ENCODE assay signal across 14 cellular contexts in genomic region chr12:24012528-24012927, GRCh38.
DNase-seq lines count a peak whose midpoint lies in the region; ATAC-seq, FAIRE-seq and TF ChIP-seq lines count a peak whose summit lies in the region.
"Had no signal": no experiment of that assay in that cellular context is flagged by ENCODE, and none has a peak within 500 bp of the region (broad histone marks: within the 10 kb centered on the region; RNA-seq: fewer than 3 reads in every experiment).

No MANE protein-coding gene starts in this region.

- TF ChIP-seq POLR2A in erythroblast (IDR thresholded peaks at IDR 0.05; ENCODE audit: low read length) = no peak

- no peak for ATAC-seq in HG03457 (IDR thresholded peaks at IDR 0.05; ENCODE audit: unreplicated experiment)
- ATAC-seq in stimulated activated effector memory CD8-positive, alpha-beta T cell treated with anti-CD3 and anti-CD28 coated beads, Interleukin-12 subunit alpha, Interleukin-12 subunit beta, amount 100 ng/mL, for 72 hours = no peak
- no peak for ATAC-seq in CD4-positive, alpha-beta T cell (ENCODE audit: poor library complexity)
- ATAC-seq: activated T-cell treated with anti-CD3 and anti-CD28 coated beads, Interleukin-2, amount 50 U/mL, for 4 hours had no signal

- H3K36me3 Mint-ChIP-seq in stimulated activated effector memory CD8-positive, alpha-beta T cell treated with anti-CD3 and anti-CD28 coated beads, Interleukin-12 subunit alpha, Interleukin-12 subunit beta, amount 100 ng/mL, for 72 hours = no peaks in the 10 kb centered on the region
- no peaks in the 10 kb centered on the region for H3K36me3 Mint-ChIP-seq in CD4-positive, alpha-beta T cell (ENCODE audit: low read depth)
- H3K36me3 Mint-ChIP-seq: CD14-positive monocyte had no signal

- no peaks in the 10 kb centered on the region for H3K4me1 Mint-ChIP-seq in stimulated activated effector memory CD8-positive, alpha-beta T cell treated with anti-CD3 and anti-CD28 coated beads, Interleukin-12 subunit alpha, Interleukin-12 subunit beta, amount 100 ng/mL, for 72 hours
- H3K4me1 Mint-ChIP-seq in CD4-positive, alpha-beta T cell (ENCODE audit: low read depth) = no peaks in the 10 kb centered on the region
- H3K4me1 Mint-ChIP-seq: CD14-positive monocyte had no signal

- intact Hi-C loops in kidney (cut with DNase I) = no loop called here
- intact Hi-C loops in CD4-positive, alpha-beta T cell (cut with DNase I, micrococcal nuclease) = no loop called here

- H3K27me3 ChIP-seq in BE2C (no peaks in the 10 kb centered on the region; the same call in 1 of the 2 replicates), WERI-Rb-1 (ENCODE audit: insufficient read depth, low read depth, severe bottlenecking) (no peaks in the 10 kb centered on the region)
- H3K27me3 ChIP-seq in CD4-positive, alpha-beta T cell (ENCODE audit: control insufficient read depth, insufficient read depth, low read length) = no peaks in the 10 kb centered on the region

- H3K4me1 ChIP-seq in BE2C (no peaks in the 10 kb centered on the region), kidney (ENCODE audit: control insufficient read depth in 1 of 2, insufficient read depth in 1 of 2, low read depth in 1 of 2, low read length in 2 of 2) (no peaks in the 10 kb centered on the region)

- no peak for FAIRE-seq in kidney (lab: Jason Lieb, UNC)
- FAIRE-seq: endometrium had no signal

- no peak overlapping the region for H3K4me3 ChIP-seq in BE2C (ENCODE audit: low read depth, low read length)
- no peak overlapping the region for H3K4me3 ChIP-seq in WERI-Rb-1 (ENCODE audit: low read depth, low read length)
- no peak overlapping the region for H3K4me3 ChIP-seq in kidney (ENCODE audit: low read length in 2 of 2)

- DNase-seq in BE2C = no peak
- peak; percentile 3 for DNase-seq in HPDE6-E6E7 (ENCODE audit: extremely low spot score)
- DNase-seq in WERI-Rb-1 = no peak
- no peak for DNase-seq in kidney
- DNase-seq in stimulated activated effector memory CD8-positive, alpha-beta T cell treated with anti-CD3 and anti-CD28 coated beads, Interleukin-12 subunit alpha, Interleukin-12 subunit beta, amount 100 ng/mL, for 72 hours (ENCODE audit: low spot score in 2 of 2) = no peak
- DNase-seq in erythroblast (lab: John Stamatoyannopoulos, UW) = no peak
- no peak for DNase-seq in CD4-positive, alpha-beta T cell
- DNase-seq: activated CD4-positive, alpha-beta T cell treated with anti-CD3 and anti-CD28 coated beads for 1 hour; activated T-cell treated with anti-CD3 and anti-CD28 coated beads, Interleukin-2, amount 50 U/mL, for 4 hours; NCI-H774 had no signal

- H3K9me3 ChIP-seq in BE2C (no peaks in the 10 kb centered on the region), WERI-Rb-1 (ENCODE audit: severe bottlenecking) (no peaks in the 10 kb centered on the region), kidney (ENCODE audit: control insufficient read depth in 1 of 2, low read length in 2 of 2) (no peaks in the 10 kb centered on the region)
- no peaks in the 10 kb centered on the region for H3K9me3 ChIP-seq in CD4-positive, alpha-beta T cell (ENCODE audit: control insufficient read depth, low read length)

- no peaks in the 10 kb centered on the region for H3K27me3 Mint-ChIP-seq in CD4-positive, alpha-beta T cell

- H3K27ac ChIP-seq in WERI-Rb-1 (no peak overlapping the region), kidney (ENCODE audit: low read depth in 2 of 2, low read length in 2 of 2) (no peak overlapping the region)
- H3K27ac ChIP-seq in CD4-positive, alpha-beta T cell (ENCODE audit: low read depth, low read length) = no peak overlapping the region
- H3K27ac ChIP-seq: HL-60 had no signal

- H3K36me3 ChIP-seq in BE2C (no peaks in the 10 kb centered on the region), WERI-Rb-1 (no peaks in the 10 kb centered on the region), kidney (ENCODE audit: control insufficient read depth in 1 of 2, insufficient read depth in 2 of 2, low read length in 2 of 2) (no peaks in the 10 kb centered on the region)

- POLR2A ChIA-PET in CD4-positive, alpha-beta T cell (lab: Charles Lee) = no interaction called here

- H3K9me3 Mint-ChIP-seq in stimulated activated effector memory CD8-positive, alpha-beta T cell treated with anti-CD3 and anti-CD28 coated beads, Interleukin-12 subunit alpha, Interleukin-12 subunit beta, amount 100 ng/mL, for 72 hours = peaks cover 3% of the 10 kb centered on the region
- H3K9me3 Mint-ChIP-seq in CD4-positive, alpha-beta T cell = no peaks in the 10 kb centered on the region
- H3K9me3 Mint-ChIP-seq: activated T-cell treated with anti-CD3 and anti-CD28 coated beads, Interleukin-2, amount 50 U/mL, for 4 hours had no signal

- H3K27ac Mint-ChIP-seq in stimulated activated effector memory CD8-positive, alpha-beta T cell treated with anti-CD3 and anti-CD28 coated beads, Interleukin-12 subunit alpha, Interleukin-12 subunit beta, amount 100 ng/mL, for 72 hours = no peak overlapping the region
- no peak overlapping the region for H3K27ac Mint-ChIP-seq in CD4-positive, alpha-beta T cell
- H3K27ac Mint-ChIP-seq: CD14-positive monocyte had no signal

- TF ChIP-seq CTCF in BE2C (IDR thresholded peaks at IDR 0.05; ENCODE audit: low read depth, low read length) (peak; percentile 35), WERI-Rb-1 (IDR thresholded peaks at IDR 0.05; ENCODE audit: low read depth, low read length) (0 out of 2 replicates have a peak, but pooled peaks have one; percentile 5), kidney (IDR thresholded peaks at IDR 0.05; ENCODE audit: borderline replicate concordance, extremely low read depth, insufficient read depth) (peak; percentile 16)
- TF ChIP-seq CTCF in CD4-positive, alpha-beta T cell (IDR thresholded peaks at IDR 0.05) = no peak

- no peak overlapping the region for H3K9ac ChIP-seq in kidney (ENCODE audit: low read length in 2 of 2)

- H3K4me3 Mint-ChIP-seq in stimulated activated effector memory CD8-positive, alpha-beta T cell treated with anti-CD3 and anti-CD28 coated beads, Interleukin-12 subunit alpha, Interleukin-12 subunit beta, amount 100 ng/mL, for 72 hours = no peak overlapping the region
- H3K4me3 Mint-ChIP-seq in CD4-positive, alpha-beta T cell = no peak overlapping the region
- H3K4me3 Mint-ChIP-seq: activated T-cell treated with anti-CD3 and anti-CD28 coated beads, Interleukin-2, amount 50 U/mL, for 4 hours; CD14-positive monocyte had no signal

- CTCF ChIA-PET in CD4-positive, alpha-beta T cell (lab: Charles Lee) = no interaction called here
